In genomic region chr6:33737267-33738026, GRCh38 we compare ENCODE assay signal across 22 cellular contexts. TPM values are rescaled to one million over a fixed set of nuclear protein-coding genes. Genes with fewer than 3 reads are reported as not detected.
DNase-seq lines count a peak whose midpoint lies in the region; ATAC-seq and TF ChIP-seq lines count a peak whose summit lies in the region.
"Had no signal": no experiment of that assay in that cellular context is flagged by ENCODE, and none has a peak within 500 bp of the region (broad histone marks: within the 10 kb centered on the region; RNA-seq: fewer than 3 reads in every experiment).

No MANE protein-coding gene starts in this region.

- TF ChIP-seq POLR2A in gastrocnemius medialis (IDR thresholded peaks at IDR 0.05) (peak in 1 of 2 donors; percentile 40), upper lobe of left lung (IDR thresholded peaks at IDR 0.05) (no peak)

- TF ChIP-seq CTCF in HEK293 (tag by site-specific recombination; IDR thresholded peaks at IDR 0.05) (no peak), gastrocnemius medialis (IDR thresholded peaks at IDR 0.05 in 4 of 5, conservative IDR thresholded peaks at IDR 0.05 in 1 of 5) (no peak), upper lobe of left lung (IDR thresholded peaks at IDR 0.05) (no peak)

- no peak overlapping the region for H3K4me3 ChIP-seq in HEK293 (ENCODE audit: low read depth, low read length)
- peak overlapping the region in 3 of 4 donors; percentile 11 to 34 (median 22) for H3K4me3 ChIP-seq in gastrocnemius medialis
- H3K4me3 ChIP-seq in upper lobe of left lung: no peak overlapping the region
- H3K4me3 ChIP-seq: GM12878, GM23338 had no signal

- CTCF ChIA-PET in HEK293 (lab: Yijun Ruan, JAX): interaction anchor here (0.7 to 1.6 kb wide), 6 partner anchors 9 to 290 kb away, joined by 3 to 5 read pairs (median 4); no protein-coding TSS in a partner anchor

- in situ Hi-C loops in gastrocnemius medialis (cut with MboI; ENCODE audit: low sequenced_read_pairs in 4 of 4): loop anchor here in 1 of 4 donors (25.0 kb wide), 1 partner anchor 550 kb away; no protein-coding TSS in a partner anchor

- H3K9me3 ChIP-seq in HEK293 (ENCODE audit: control insufficient read depth, insufficient read depth, low read depth, low read length) (no peaks in the 10 kb centered on the region), gastrocnemius medialis (no peaks in the 10 kb centered on the region), upper lobe of left lung (no peaks in the 10 kb centered on the region)
- H3K9me3 ChIP-seq: Caco-2 had no signal

- no peak for TF ChIP-seq EP300 in upper lobe of left lung (IDR thresholded peaks at IDR 0.05)

- H3K27me3 ChIP-seq in gastrocnemius medialis (no peaks in the 10 kb centered on the region), upper lobe of left lung (no peaks in the 10 kb centered on the region)

- no peaks in the 10 kb centered on the region for H3K4me1 ChIP-seq in HEK293 (ENCODE audit: control insufficient read depth, insufficient read depth, low read length)
- H3K4me1 ChIP-seq in gastrocnemius medialis: peaks cover 80 to 88% of the 10 kb centered on the region in 2 donors
- peaks cover 0 to 9% (median 3%) of the 10 kb centered on the region in 4 donors for H3K4me1 ChIP-seq in upper lobe of left lung

- DNase-seq in Right ventricle myocardium superior (peak; percentile 72), left lobe of liver (ENCODE audit: low spot score) (peak; percentile 73), gastrocnemius medialis (peak in 1 of 2 donors; percentile 82), upper lobe of left lung (no peak), NCI-H748 treated with DMSO at 0.1 percent for 48 hours (lab: John Stamatoyannopoulos, UW) (no peak)
- DNase-seq: AML-193; Caco-2; NCI-H1048; NCI-H146; NCI-H2081 treated with DMSO at 0.1 percent for 48 hours; NCI-H226; NCI-H526; NK-92 treated with Interleukin-12 subunit alpha and Interleukin-12 subunit beta, amount 100 ng/mL, for 24 hours; OCI-M1; RPMI8226 had no signal

- POLR2A ChIA-PET in HEK293 (lab: Yijun Ruan, JAX): interaction anchor here (1.4 kb wide), 1 partner anchor 26 kb away, joined by 6 read pairs; the partner anchor contains the start of gene UQCC2

- H3K36me3 ChIP-seq in HEK293 (ENCODE audit: control insufficient read depth in 2 of 2, insufficient read depth in 1 of 2, low read length in 2 of 2) (no peaks in the 10 kb centered on the region), gastrocnemius medialis (peaks cover 4 to 49% of the 10 kb centered on the region in 2 donors), upper lobe of left lung (peaks cover 0 to 21% (median 5%) of the 10 kb centered on the region in 4 donors)

- intact Hi-C loops in Right ventricle myocardium superior (cut with DNase I): no loop called here
- intact Hi-C loops in gastrocnemius medialis (cut with DNase I; ENCODE audit: low total_unique reads): no loop called here

- H3K27ac ChIP-seq in HEK293 (ENCODE audit: extremely low read depth, low read depth, low read length) (no peak overlapping the region), gastrocnemius medialis (peak overlapping the region; percentile 98 to 100 (median 100)), upper lobe of left lung (no peak overlapping the region)

- ATAC-seq in Right ventricle myocardium superior (ENCODE audit: poor library complexity) (peak; percentile 75), left lobe of liver (peak; percentile 59), gastrocnemius medialis (peak; percentile 3 to 4), GM19328 (IDR thresholded peaks at IDR 0.05; ENCODE audit: unreplicated experiment) (no peak), HG02642 (IDR thresholded peaks at IDR 0.05; ENCODE audit: poor library complexity, unreplicated experiment) (no peak), upper lobe of left lung (ENCODE audit: low FRiP score in 2 of 2) (no peak)
- ATAC-seq: GM12878, GM23338 had no signal

- 82 to 84% methylated on average over 11 to 15 of the region's 15 CpGs for WGBS in upper lobe of left lung, 2 donors

TF ChIP-seq in HEK293, 187 proteins besides CTCF, POLR2A, EP300 and RAD21 (continues in another document):
- TF ChIP-seq, protein P1, sequence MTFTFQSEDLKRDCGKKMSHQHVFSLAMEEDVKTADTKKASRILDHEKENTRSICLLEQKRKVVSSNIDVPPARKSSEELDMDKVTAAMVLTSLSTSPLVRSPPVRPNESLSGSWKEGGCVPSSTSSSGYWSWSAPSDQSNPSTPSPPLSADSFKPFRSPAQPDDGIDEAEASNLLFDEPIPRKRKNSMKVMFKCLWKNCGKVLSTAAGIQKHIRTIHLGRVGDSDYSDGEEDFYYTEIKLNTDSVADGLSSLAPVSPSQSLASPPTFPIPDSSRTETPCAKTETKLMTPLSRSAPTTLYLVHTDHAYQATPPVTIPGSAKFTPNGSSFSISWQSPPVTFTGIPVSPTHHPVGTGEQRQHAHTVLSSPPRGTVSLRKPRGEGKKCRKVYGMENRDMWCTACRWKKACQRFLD (tag by site-specific recombination; IDR thresholded peaks at IDR 0.05): no peak
- TF ChIP-seq EGR2 (tag by site-specific recombination; IDR thresholded peaks at IDR 0.05; ENCODE audit: low read depth) (peak; percentile 20; the same call in 1 of the 2 replicates), BCL11B (tag by site-specific recombination; IDR thresholded peaks at IDR 0.05; ENCODE audit: low read depth) (no peak), ZBTB48 (tag by site-specific recombination; IDR thresholded peaks at IDR 0.05) (no peak), ZIC2 (tag by site-specific recombination; IDR thresholded peaks at IDR 0.05) (peak; percentile 43), ZNF202 (tag by site-specific recombination; IDR thresholded peaks at IDR 0.05; ENCODE audit: borderline replicate concordance) (no peak), YY2 (tag by site-specific recombination; IDR thresholded peaks at IDR 0.05) (no peak), ZNF664 (tag by site-specific recombination; IDR thresholded peaks at IDR 0.05) (no peak), ZNF791 (tag by site-specific recombination; IDR thresholded peaks at IDR 0.05) (no peak), ZNF624 (tag by site-specific recombination; IDR thresholded peaks at IDR 0.05) (no peak), ZNF670 (tag by site-specific recombination; IDR thresholded peaks at IDR 0.05; ENCODE audit: low read depth) (no peak), ZNF341 (tag by site-specific recombination; IDR thresholded peaks at IDR 0.05; ENCODE audit: low read depth) (no peak), ZNF362 (tag by site-specific recombination; IDR thresholded peaks at IDR 0.05) (no peak)
- TF ChIP-seq, protein P2, sequence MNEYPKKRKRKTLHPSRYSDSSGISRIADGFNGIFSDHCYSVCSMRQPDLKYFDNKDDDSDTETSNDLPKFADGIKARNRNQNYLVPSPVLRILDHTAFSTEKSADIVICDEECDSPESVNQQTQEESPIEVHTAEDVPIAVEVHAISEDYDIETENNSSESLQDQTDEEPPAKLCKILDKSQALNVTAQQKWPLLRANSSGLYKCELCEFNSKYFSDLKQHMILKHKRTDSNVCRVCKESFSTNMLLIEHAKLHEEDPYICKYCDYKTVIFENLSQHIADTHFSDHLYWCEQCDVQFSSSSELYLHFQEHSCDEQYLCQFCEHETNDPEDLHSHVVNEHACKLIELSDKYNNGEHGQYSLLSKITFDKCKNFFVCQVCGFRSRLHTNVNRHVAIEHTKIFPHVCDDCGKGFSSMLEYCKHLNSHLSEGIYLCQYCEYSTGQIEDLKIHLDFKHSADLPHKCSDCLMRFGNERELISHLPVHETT (tag by site-specific recombination; IDR thresholded peaks at IDR 0.05): no peak
- TF ChIP-seq, protein P3, sequence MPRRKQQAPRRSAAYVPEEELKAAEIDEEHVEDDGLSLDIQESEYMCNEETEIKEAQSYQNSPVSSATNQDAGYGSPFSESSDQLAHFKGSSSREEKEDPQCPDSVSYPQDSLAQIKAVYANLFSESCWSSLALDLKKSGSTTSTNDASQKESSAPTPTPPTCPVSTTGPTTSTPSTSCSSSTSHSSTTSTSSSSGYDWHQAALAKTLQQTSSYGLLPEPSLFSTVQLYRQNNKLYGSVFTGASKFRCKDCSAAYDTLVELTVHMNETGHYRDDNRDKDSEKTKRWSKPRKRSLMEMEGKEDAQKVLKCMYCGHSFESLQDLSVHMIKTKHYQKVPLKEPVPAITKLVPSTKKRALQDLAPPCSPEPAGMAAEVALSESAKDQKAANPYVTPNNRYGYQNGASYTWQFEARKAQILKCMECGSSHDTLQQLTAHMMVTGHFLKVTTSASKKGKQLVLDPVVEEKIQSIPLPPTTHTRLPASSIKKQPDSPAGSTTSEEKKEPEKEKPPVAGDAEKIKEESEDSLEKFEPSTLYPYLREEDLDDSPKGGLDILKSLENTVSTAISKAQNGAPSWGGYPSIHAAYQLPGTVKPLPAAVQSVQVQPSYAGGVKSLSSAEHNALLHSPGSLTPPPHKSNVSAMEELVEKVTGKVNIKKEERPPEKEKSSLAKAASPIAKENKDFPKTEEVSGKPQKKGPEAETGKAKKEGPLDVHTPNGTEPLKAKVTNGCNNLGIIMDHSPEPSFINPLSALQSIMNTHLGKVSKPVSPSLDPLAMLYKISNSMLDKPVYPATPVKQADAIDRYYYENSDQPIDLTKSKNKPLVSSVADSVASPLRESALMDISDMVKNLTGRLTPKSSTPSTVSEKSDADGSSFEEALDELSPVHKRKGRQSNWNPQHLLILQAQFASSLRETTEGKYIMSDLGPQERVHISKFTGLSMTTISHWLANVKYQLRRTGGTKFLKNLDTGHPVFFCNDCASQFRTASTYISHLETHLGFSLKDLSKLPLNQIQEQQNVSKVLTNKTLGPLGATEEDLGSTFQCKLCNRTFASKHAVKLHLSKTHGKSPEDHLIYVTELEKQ (tag by site-specific recombination; IDR thresholded peaks at IDR 0.05; ENCODE audit: borderline replicate concordance): no peak

RNA-seq across cellular contexts. Expression of gene IP6K3, which starts 9.3 kb away (rescaled TPM):
- total RNA-seq in Right ventricle myocardium superior (44.2 TPM), left lobe of liver (4.1 TPM), gastrocnemius medialis (100 to 1,000 TPM; 287 to 570 (median 348) TPM), upper lobe of left lung (10 to 100 TPM in 1 of 6 donors, 1 to 10 TPM in 5; 1.9 to 11.5 (median 4.9) TPM)
- total RNA-seq: A673, GM12878, HT1080 had no signal

RNA-seq across cellular contexts. Expression of gene UQCC2, which starts 25.9 kb away (rescaled TPM):
- total RNA-seq in Right ventricle myocardium superior (208 TPM), left lobe of liver (34.9 TPM), gastrocnemius medialis (100 to 1,000 TPM in 1 of 4 donors, 10 to 100 TPM in 3; 50.7 to 101 (median 63.5) TPM), upper lobe of left lung (10 to 100 TPM in 5 of 6 donors, 1 to 10 TPM in 1; 8.9 to 53.0 (median 18.2) TPM)

RNA-seq across cellular contexts. Expression of gene LEMD2, which starts 51.5 kb away (rescaled TPM):
- 19.1 TPM for total RNA-seq in Right ventricle myocardium superior
- total RNA-seq in left lobe of liver: 20.2 TPM
- total RNA-seq in gastrocnemius medialis: 10 to 100 TPM; 34.1 to 39.1 (median 38.1) TPM
- total RNA-seq in upper lobe of left lung: 100 to 1,000 TPM in 2 of 6 donors, 10 to 100 TPM in 4; 51.1 to 118 (median 66.2) TPM

Comparison
In these comparisons a context has a peak if more than half of its experiments do, and no peak if none do; other contexts are left out.
1. H3K27ac ChIP-seq: peak in gastrocnemius medialis (4 of 4); none in HEK293 (single experiment) and upper lobe of left lung (0 of 4).
2. H3K4me3 ChIP-seq: peak in gastrocnemius medialis (3 of 4); none in HEK293 (single experiment) and upper lobe of left lung (0 of 4).
3. ATAC-seq: peak in Right ventricle myocardium superior (single experiment), left lobe of liver (single experiment) and gastrocnemius medialis (2 of 2); none in GM19328 (single experiment), HG02642 (single experiment) and upper lobe of left lung (0 of 2).
4. DNase-seq: peak in Right ventricle myocardium superior (single experiment) and left lobe of liver (single experiment); none in upper lobe of left lung (0 of 2) and NCI-H748 treated with DMSO at 0.1 percent for 48 hours (single experiment).